In genomic region chr1:107379826-107380225, GRCh38 we compare ENCODE assay signal across 20 cellular contexts.
DNase-seq lines count a peak whose midpoint lies in the region; ATAC-seq, FAIRE-seq and TF ChIP-seq lines count a peak whose summit lies in the region.
"Had no signal": no experiment of that assay in that cellular context is flagged by ENCODE, and none has a peak within 500 bp of the region (broad histone marks: within the 10 kb centered on the region; RNA-seq: fewer than 3 reads in every experiment).

No MANE protein-coding gene starts in this region.

- no peak for ATAC-seq in WTC11
- ATAC-seq: A549, GM23338 had no signal

- no peaks in the 10 kb centered on the region for H3K36me3 Mint-ChIP-seq in WTC11
- H3K36me3 Mint-ChIP-seq: CD14-positive monocyte; CD4-positive, alpha-beta memory T cell had no signal

- no peaks in the 10 kb centered on the region for H3K27me3 Mint-ChIP-seq in WTC11 (ENCODE audit: low read depth)

- in situ Hi-C loops in ACHN (cut with HindIII; ENCODE audit: low pct_ligation_motif_present, low pct_unique_long_range_greater_than_20kb, low sequenced_read_pairs): no loop called here

- DNase-seq in ACHN: peak; percentile 65
- peak; percentile 59 for DNase-seq in RCC 7860 (ENCODE audit: low spot score)
- peak; percentile 15 for DNase-seq in kidney glomerular epithelial cell (lab: John Stamatoyannopoulos, UW)
- peak; percentile 47 for DNase-seq in renal cortical epithelial cell (ENCODE audit: low read depth)
- DNase-seq in NCI-H146 treated with DMSO at 0.1 percent for 48 hours (lab: John Stamatoyannopoulos, UW; ENCODE audit: unreplicated experiment): no peak
- DNase-seq in SKM-1 (lab: John Stamatoyannopoulos, UW; ENCODE audit: unreplicated experiment): no peak
- no peak for DNase-seq in WTC11 (ENCODE audit: low spot score)
- DNase-seq: Calu3; CD4-positive, alpha-beta memory T cell; DMS53; DND-41; HCEC 1CT; KG1 had no signal

- H3K4me3 Mint-ChIP-seq in WTC11: no peak overlapping the region
- H3K4me3 Mint-ChIP-seq: CD14-positive monocyte; CD4-positive, alpha-beta memory T cell; GM23338 had no signal

- no peak for TF ChIP-seq CTCF in WTC11 (IDR thresholded peaks at IDR 0.05)

- H3K4me1 Mint-ChIP-seq in WTC11: peaks cover 24% of the 10 kb centered on the region
- H3K4me1 Mint-ChIP-seq: CD14-positive monocyte; CD4-positive, alpha-beta memory T cell had no signal

- no peak overlapping the region for H3K27ac Mint-ChIP-seq in WTC11
- H3K27ac Mint-ChIP-seq: CD14-positive monocyte; CD4-positive, alpha-beta memory T cell; GM23338 had no signal

- H3K9me3 Mint-ChIP-seq in WTC11: peaks cover 4% of the 10 kb centered on the region; the same call in 1 of the 2 replicates
- H3K9me3 Mint-ChIP-seq: GM23338 had no signal

- CTCF ChIA-PET in WTC11 (lab: Charles Lee): no interaction called here

- POLR2A ChIA-PET in WTC11 (lab: Charles Lee): no interaction called here

- FAIRE-seq in RCC 7860 (lab: Jason Lieb, UNC): no peak
- FAIRE-seq: A549, G401.6, GM12891, GM19239, H54 had no signal

TF ChIP-seq in WTC11, 78 proteins besides CTCF, POLR2A, EP300 and RAD21:
- TF ChIP-seq SMAD4 (CRISPR knock-in tag; IDR thresholded peaks at IDR 0.05) (no peak), ZBTB43 (CRISPR knock-in tag; IDR thresholded peaks at IDR 0.05) (no peak)

Comparison
In these comparisons a context has a peak if more than half of its experiments do, and no peak if none do; other contexts are left out.
1. DNase-seq: peak in ACHN (single experiment), RCC 7860 (single experiment), kidney glomerular epithelial cell (single experiment) and renal cortical epithelial cell (single experiment); none in NCI-H146 treated with DMSO at 0.1 percent for 48 hours (single experiment), SKM-1 (single experiment) and WTC11 (single experiment).